In genomic region chr17:57236686-57237299, GRCh38 we compare ENCODE assay signal across 16 cellular contexts.
"Had no signal": no experiment of that assay in that cellular context is flagged by ENCODE, and none has a peak within 500 bp of the region (broad histone marks: within the 10 kb centered on the region; RNA-seq: fewer than 3 reads in every experiment).

No MANE protein-coding gene starts in this region.

- H3K4me2 ChIP-seq: hepatocyte had no signal

- FAIRE-seq: kidney had no signal

- ATAC-seq: activated T-cell treated with anti-CD3 and anti-CD28 coated beads, Interleukin-2, amount 50 U/mL, for 4 hours; psoas muscle; right lobe of liver; stimulated activated naive CD8-positive, alpha-beta T cell treated with anti-CD3 and anti-CD28 coated beads, Interleukin-15, amount 100 ng/mL, for 72 hours had no signal

- H3K4me1 ChIP-seq: colonic mucosa, esophagus muscularis mucosa, right lobe of liver, upper lobe of left lung had no signal

- H3K36me3 ChIP-seq: colonic mucosa, esophagus muscularis mucosa, left ventricle myocardium inferior, right lobe of liver, upper lobe of left lung had no signal

- H3K4me3 ChIP-seq: colonic mucosa, esophagus muscularis mucosa, hepatocyte, left ventricle myocardium inferior, psoas muscle, right lobe of liver, upper lobe of left lung had no signal

- H3K27me3 ChIP-seq: colonic mucosa, hepatocyte, right lobe of liver, upper lobe of left lung had no signal

- H3K27ac ChIP-seq: colonic mucosa, esophagus muscularis mucosa, hepatocyte, left ventricle myocardium inferior, psoas muscle, right lobe of liver, upper lobe of left lung, VCaP had no signal

- DNase-seq: activated CD4-positive, alpha-beta memory T cell treated with anti-CD3 and anti-CD28 coated beads, Interleukin-2, amount 10 ng/mL, durations not matched to agents 7 days and 5 days; activated effector memory CD4-positive, alpha-beta T cell treated with Interleukin-2 at 50 U/mL for 16 hours; activated naive CD8-positive, alpha-beta T cell treated with anti-CD3 and anti-CD28 coated beads for 36 hours; activated T-cell treated with anti-CD3 and anti-CD28 coated beads, Interleukin-2, amount 50 U/mL, for 4 hours; central memory CD4-positive, alpha-beta T cell; colonic mucosa; kidney; left ventricle myocardium inferior; occipital lobe; psoas muscle; right lobe of liver; stimulated activated naive CD8-positive, alpha-beta T cell treated with anti-CD3 and anti-CD28 coated beads, Interleukin-15, amount 100 ng/mL, for 72 hours; upper lobe of left lung had no signal

- H3K9me3 ChIP-seq: colonic mucosa, esophagus muscularis mucosa, left ventricle myocardium inferior, psoas muscle, right lobe of liver, upper lobe of left lung had no signal

- H3K79me2 ChIP-seq: hepatocyte had no signal

- H2AFZ ChIP-seq: hepatocyte had no signal
